9 cellular contexts compared by ENCODE assay signal in the genomic region with DNA sequence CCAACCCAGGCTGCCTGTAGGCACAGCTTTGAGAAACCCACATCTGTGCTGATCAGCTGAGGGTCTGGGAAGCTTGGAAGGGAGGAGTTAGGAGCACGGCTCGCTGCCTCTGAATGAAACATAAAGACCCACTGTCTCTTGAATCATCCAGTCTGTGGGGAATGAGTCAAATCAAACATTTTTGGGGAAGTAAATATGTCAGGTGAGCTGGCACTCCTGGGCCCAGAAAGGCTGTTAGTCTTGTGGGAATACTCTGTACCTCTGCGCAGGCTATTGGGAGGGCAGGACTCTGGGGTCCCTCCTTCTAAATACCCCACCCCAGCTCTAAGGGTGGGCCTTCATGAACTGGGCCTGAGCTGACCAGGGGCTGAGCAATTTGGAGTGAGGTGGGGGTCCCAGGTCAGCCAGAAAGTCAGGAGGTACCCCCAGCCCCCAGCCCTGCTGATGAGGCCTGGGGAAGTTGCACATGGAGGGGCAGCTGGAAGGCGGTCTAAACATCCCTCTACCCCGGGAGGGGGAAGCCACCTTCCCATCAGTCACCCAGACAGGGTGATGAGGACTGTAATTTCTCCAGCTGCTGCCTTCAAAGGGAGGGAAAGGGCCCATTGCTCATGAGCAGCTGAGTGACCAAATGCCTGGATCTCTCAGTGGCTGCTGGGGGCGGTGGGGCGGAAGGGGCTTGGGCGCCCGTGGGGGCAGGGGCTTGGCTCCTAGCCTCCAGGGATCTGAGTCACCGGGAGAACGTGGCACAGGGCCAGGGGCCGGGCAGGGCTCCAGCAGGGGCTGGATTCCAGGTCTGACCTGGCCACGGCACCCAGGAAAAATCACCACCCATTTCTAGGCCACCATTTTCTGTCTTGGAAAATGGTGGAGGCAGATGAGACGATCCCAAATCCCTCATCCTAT. TPM values are rescaled to one million over a fixed set of nuclear protein-coding genes. Genes with fewer than 3 reads are reported as not detected.
DNase-seq lines count a peak whose midpoint lies in the region; ATAC-seq, FAIRE-seq and TF ChIP-seq lines count a peak whose summit lies in the region.
"Had no signal": no experiment of that assay in that cellular context is flagged by ENCODE, and none has a peak within 500 bp of the region (broad histone marks: within the 10 kb centered on the region; RNA-seq: fewer than 3 reads in every experiment).

No MANE protein-coding gene starts in this region.

- CTCF ChIA-PET in K562 (lab: Yijun Ruan, JAX; ENCODE audit: low intra/inter-chr PET ratio), result no interaction called here
- CTCF ChIA-PET in activated CD4-positive, alpha-beta memory T cell treated with anti-CD3 and anti-CD28 coated beads for 36 hours (lab: Charles Lee), result no interaction called here

- H3K4me1 Mint-ChIP-seq in neural progenitor cell, result peaks cover 28% of the 10 kb centered on the region
- H3K4me1 Mint-ChIP-seq in activated CD4-positive, alpha-beta memory T cell treated with anti-CD3 and anti-CD28 coated beads for 36 hours (ENCODE audit: low read depth), result no peaks in the 10 kb centered on the region

- intact Hi-C loops in K562 (cut with micrococcal nuclease), result no loop called here
- intact Hi-C loops in posterior cingulate gyrus (cut with DNase I), result no loop called here
- intact Hi-C loops in activated CD4-positive, alpha-beta memory T cell treated with anti-CD3 and anti-CD28 coated beads for 36 hours (cut with micrococcal nuclease), result no loop called here

- peaks cover 82% of the 10 kb centered on the region for H4K20me1 ChIP-seq in K562 (replicated peaks; ENCODE audit: control insufficient read depth, insufficient read depth, low read length)
- H4K20me1 ChIP-seq in neural progenitor cell (ENCODE audit: low read depth), result peaks cover 4% of the 10 kb centered on the region

- H3K9ac ChIP-seq in K562 (ENCODE audit: insufficient read depth in 1 of 2, low read depth in 2 of 2, low read length in 2 of 2) (no peak overlapping the region; a peak in 1 of 4 replicates), neural progenitor cell (no peak overlapping the region)

- no TSS peak for BruUV-seq in K562 (replicated peaks; lab: Mats Ljungman, UMichigan)

- FAIRE-seq in GM12891 (lab: Jason Lieb, UNC) (no peak), K562 (lab: Jason Lieb, UNC) (peak; percentile 15)
- FAIRE-seq: islet of Langerhans had no signal

- H3K4me3 ChIP-seq in K562 (no peak overlapping the region), neural progenitor cell (no peak overlapping the region)

- TF ChIP-seq EP300 in K562 (IDR thresholded peaks at IDR 0.05; ENCODE audit: low read length), result no peak

- H3K9me3 Mint-ChIP-seq in neural progenitor cell, result no peaks in the 10 kb centered on the region
- H3K9me3 Mint-ChIP-seq in activated CD4-positive, alpha-beta memory T cell treated with anti-CD3 and anti-CD28 coated beads for 36 hours, result no peaks in the 10 kb centered on the region

- no peak overlapping the region for H2AFZ ChIP-seq in K562 (ENCODE audit: low read depth, low read length)
- no peak overlapping the region for H2AFZ ChIP-seq in neural progenitor cell (replicated peaks)

- H3K36me3 Mint-ChIP-seq in neural progenitor cell, result no peaks in the 10 kb centered on the region
- H3K36me3 Mint-ChIP-seq in activated CD4-positive, alpha-beta memory T cell treated with anti-CD3 and anti-CD28 coated beads for 36 hours, result no peaks in the 10 kb centered on the region

- POLR2A ChIA-PET in K562 (lab: Yijun Ruan, JAX), result interaction anchor here (0.6 to 26.8 kb wide), 16 partner anchors 8 to 197 kb away, joined by 3 to 582 read pairs (median 4); a partner anchor contains a TSS
- POLR2A ChIA-PET in activated CD4-positive, alpha-beta memory T cell treated with anti-CD3 and anti-CD28 coated beads for 36 hours (lab: Charles Lee), result no interaction called here

- H3K4me2 ChIP-seq in K562 (ENCODE audit: insufficient read depth, low read length) (no peak overlapping the region), neural progenitor cell (no peak overlapping the region)

- peaks cover 18% of the 10 kb centered on the region for H3F3A ChIP-seq in neural progenitor cell (ENCODE audit: low read depth)

- peaks cover 13% of the 10 kb centered on the region for H3K27me3 Mint-ChIP-seq in neural progenitor cell (ENCODE audit: insufficient read depth, low read depth)
- H3K27me3 Mint-ChIP-seq in activated CD4-positive, alpha-beta memory T cell treated with anti-CD3 and anti-CD28 coated beads for 36 hours, result peaks cover 19% of the 10 kb centered on the region

- H3K27ac ChIP-seq in K562 (ENCODE audit: extremely low read depth, low read depth, low read length) (no peak overlapping the region), neural progenitor cell (no peak overlapping the region)

- H3K27me3 ChIP-seq in K562 (ENCODE audit: control insufficient read depth in 2 of 2, insufficient read depth in 2 of 2, low read length in 2 of 2) (peaks cover 95 to 100% of the 10 kb centered on the region in 2 experiments), neural progenitor cell (no peaks in the 10 kb centered on the region)

- DNase-seq in GM12891 (ENCODE audit: insufficient read length, low spot score), result peak; percentile 69
- peak in 3 of 4 experiments; percentile 64 to 73 (median 66) for DNase-seq in K562 (ENCODE audit: extremely low read depth in 1 of 4, low spot score in 3 of 4)
- DNase-seq in neural progenitor cell (ENCODE audit: low spot score), result no peak
- no peak for DNase-seq in SKM-1 (lab: John Stamatoyannopoulos, UW; ENCODE audit: unreplicated experiment)
- DNase-seq in posterior cingulate gyrus, result no peak
- DNase-seq in KBM-7, result no peak
- DNase-seq in activated CD4-positive, alpha-beta memory T cell treated with anti-CD3 and anti-CD28 coated beads for 36 hours, result no peak

- TF ChIP-seq POLR2A in GM12891 (IDR thresholded peaks at IDR 0.05; ENCODE audit: low read depth, low read length) (no peak), K562 (conservative IDR thresholded peaks at IDR 0.05) (no peak)

- H3K4me3 Mint-ChIP-seq in neural progenitor cell, result peak overlapping the region; percentile 35
- no peak overlapping the region for H3K4me3 Mint-ChIP-seq in activated CD4-positive, alpha-beta memory T cell treated with anti-CD3 and anti-CD28 coated beads for 36 hours

- peak; percentile 43 for ATAC-seq in HG03565 (IDR thresholded peaks at IDR 0.05; ENCODE audit: unreplicated experiment)
- ATAC-seq in K562, result no peak

- TF ChIP-seq RAD21 in K562 (CRISPR knock-in tag; conservative IDR thresholded peaks at IDR 0.05 in 1 of 2, IDR thresholded peaks at IDR 0.05 in 1 of 2), result no peak

- peaks cover 4% of the 10 kb centered on the region for H3K9me1 ChIP-seq in K562 (ENCODE audit: control insufficient read depth, insufficient read depth, low read length)

- H3K9me3 ChIP-seq in K562 (replicated peaks; ENCODE audit: control insufficient read depth, insufficient read depth, low read depth, low read length), result no peaks in the 10 kb centered on the region
- H3K9me3 ChIP-seq in neural progenitor cell (ENCODE audit: low read depth), result no peaks in the 10 kb centered on the region

- 2% methylated on average over 14 of the region's 14 CpGs for WGBS in K562 (ENCODE audit: insufficient coverage, low coverage, missing lambda C conversion rate)

- no peaks in the 10 kb centered on the region for H3K36me3 ChIP-seq in K562 (ENCODE audit: control insufficient read depth, insufficient read depth, low read length)
- no peaks in the 10 kb centered on the region for H3K36me3 ChIP-seq in neural progenitor cell

- H3K4me1 ChIP-seq in K562 (replicated peaks in 1 of 2; ENCODE audit: control insufficient read depth in 2 of 2, insufficient read depth in 2 of 2, low read length in 2 of 2), result peaks cover 0 to 52% of the 10 kb centered on the region in 2 experiments; a peak in 2 of 5 replicates
- H3K4me1 ChIP-seq in neural progenitor cell, result peaks cover 9% of the 10 kb centered on the region

- in situ Hi-C loops in K562 (cut with MboI) (no loop called here), KBM-7 (cut with MboI; ENCODE audit: low pct_unique_long_range_greater_than_20kb, low sequenced_read_pairs) (no loop called here)

- no peak for TF ChIP-seq CTCF in K562 (IDR thresholded peaks at IDR 0.05 in 2 of 3, conservative IDR thresholded peaks at IDR 0.05 in 1 of 3; ENCODE audit: insufficient read depth in 2 of 3, low read depth in 1 of 3, low read length in 3 of 3)
- no peak for TF ChIP-seq CTCF in neural progenitor cell (IDR thresholded peaks at IDR 0.05)

- H3K27ac Mint-ChIP-seq in neural progenitor cell, result no peak overlapping the region
- H3K27ac Mint-ChIP-seq in activated CD4-positive, alpha-beta memory T cell treated with anti-CD3 and anti-CD28 coated beads for 36 hours, result no peak overlapping the region

- H3K79me2 ChIP-seq in K562 (ENCODE audit: control insufficient read depth, insufficient read depth, low read length), result no peaks in the 10 kb centered on the region
- H3K79me2 ChIP-seq in neural progenitor cell (ENCODE audit: low read depth), result no peaks in the 10 kb centered on the region

RNA-seq across cellular contexts. Expression of a gene that starts 10.8 kb away (rescaled TPM):
- polyA plus RNA-seq in GM12891 (2012; ENCODE audit: low read depth, missing spikeins), result 0.06 TPM
- 0.21 TPM in 1 of 2 replicates, not detected in the other for total RNA-seq in K562 (2011; cell fraction: chromatin; rRNA removed; ENCODE audit: low replicate concordance)
- not detected in 2 replicates for total RNA-seq in K562 (2011; cell fraction: nucleolus; rRNA removed)
- not detected in 2 replicates for total RNA-seq in K562 (2011; cell fraction: nucleoplasm; rRNA removed)
- total RNA-seq in K562 (2014; rRNA removed), result 1.00 and 2.1 TPM in 2 replicates
- total RNA-seq in K562 (2014; rRNA removed; fragmentation: Illumina TruSeq; extraction: Trizol), result 0.95 TPM in 1 of 2 replicates, not detected in the other
- total RNA-seq in K562 (2015; rRNA removed; fragmentation: Illumina TruSeq; extraction: Trizol), result not detected in 2 replicates
- total RNA-seq in K562 (2021), result 0.71 and 1.5 TPM in 2 replicates
- polyA plus RNA-seq in K562 (2011; rRNA removed), result 0.79 and 1.2 TPM in 2 replicates
- 2.1 and 3.8 TPM in 2 replicates for polyA plus RNA-seq in K562 (2011; cell fraction: cytosol; rRNA removed)
- 1.2 TPM in 2 replicates for polyA plus RNA-seq in K562 (2011; cell fraction: nucleus; rRNA removed)
- polyA plus RNA-seq in K562 (2012), result 0.91 and 1.3 TPM in 2 replicates
- polyA plus RNA-seq in K562 (2014; fragmentation: Illumina TruSeq; extraction: Trizol), result not detected in 2 replicates
- polyA plus RNA-seq in K562 (2014; fragmentation: Nextera tagmentation; extraction: Ambion mirVana), result not detected
- polyA plus RNA-seq in K562 (2014; rRNA removed), result 0.53 and 2.7 TPM in 2 replicates
- not detected in 2 replicates for polyA minus RNA-seq in K562 (2011; rRNA and poly(A)+ RNA removed)
- not detected in 2 replicates for polyA minus RNA-seq in K562 (2011; cell fraction: cytosol; rRNA and poly(A)+ RNA removed)
- polyA minus RNA-seq in K562 (2011; cell fraction: nucleus; rRNA and poly(A)+ RNA removed), result 0.67 TPM in 1 of 2 replicates, not detected in the other
- total RNA-seq in neural progenitor cell (ENCODE audit: low replicate concordance), result 1.8 and 7.2 TPM in 2 replicates
- total RNA-seq in activated CD4-positive, alpha-beta memory T cell treated with anti-CD3 and anti-CD28 coated beads for 36 hours, result not detected

RNA-seq across cellular contexts. Expression of a gene that starts 31.6 kb away (rescaled TPM):
- polyA plus RNA-seq in GM12891 (2012; ENCODE audit: low read depth, missing spikeins), result 0.15 TPM
- total RNA-seq in K562 (2011; cell fraction: chromatin; rRNA removed; ENCODE audit: low replicate concordance), result not detected in 2 replicates
- not detected in 2 replicates for total RNA-seq in K562 (2011; cell fraction: nucleolus; rRNA removed)
- not detected in 2 replicates for total RNA-seq in K562 (2011; cell fraction: nucleoplasm; rRNA removed)
- total RNA-seq in K562 (2014; rRNA removed), result not detected in 2 replicates
- not detected in 2 replicates for total RNA-seq in K562 (2014; rRNA removed; fragmentation: Illumina TruSeq; extraction: Trizol)
- not detected in 2 replicates for total RNA-seq in K562 (2015; rRNA removed; fragmentation: Illumina TruSeq; extraction: Trizol)
- not detected in 2 replicates for total RNA-seq in K562 (2021)
- polyA plus RNA-seq in K562 (2011; rRNA removed), result not detected in 2 replicates
- not detected in 2 replicates for polyA plus RNA-seq in K562 (2011; cell fraction: cytosol; rRNA removed)
- not detected in 2 replicates for polyA plus RNA-seq in K562 (2011; cell fraction: nucleus; rRNA removed)
- 0.51 and 0.70 TPM in 2 replicates for polyA plus RNA-seq in K562 (2012)
- not detected in 2 replicates for polyA plus RNA-seq in K562 (2014; fragmentation: Illumina TruSeq; extraction: Trizol)
- polyA plus RNA-seq in K562 (2014; fragmentation: Nextera tagmentation; extraction: Ambion mirVana), result not detected
- polyA plus RNA-seq in K562 (2014; rRNA removed), result not detected in 2 replicates
- polyA minus RNA-seq in K562 (2011; rRNA and poly(A)+ RNA removed), result not detected in 2 replicates
- polyA minus RNA-seq in K562 (2011; cell fraction: cytosol; rRNA and poly(A)+ RNA removed), result not detected in 2 replicates
- not detected in 2 replicates for polyA minus RNA-seq in K562 (2011; cell fraction: nucleus; rRNA and poly(A)+ RNA removed)
- total RNA-seq in neural progenitor cell (ENCODE audit: low replicate concordance), result not detected in 2 replicates
- not detected for total RNA-seq in activated CD4-positive, alpha-beta memory T cell treated with anti-CD3 and anti-CD28 coated beads for 36 hours

Comparison
In these comparisons a context has a peak if more than half of its experiments do, and no peak if none do; other contexts are left out.
1. DNase-seq: peak in GM12891 (single experiment) and K562 (3 of 4); none in neural progenitor cell (single experiment), SKM-1 (single experiment), posterior cingulate gyrus (0 of 10), KBM-7 (single experiment) and activated CD4-positive, alpha-beta memory T cell treated with anti-CD3 and anti-CD28 coated beads for 36 hours (single experiment).